Comparison of ENCODE assay signal across 8 cellular contexts in the genomic region with DNA sequence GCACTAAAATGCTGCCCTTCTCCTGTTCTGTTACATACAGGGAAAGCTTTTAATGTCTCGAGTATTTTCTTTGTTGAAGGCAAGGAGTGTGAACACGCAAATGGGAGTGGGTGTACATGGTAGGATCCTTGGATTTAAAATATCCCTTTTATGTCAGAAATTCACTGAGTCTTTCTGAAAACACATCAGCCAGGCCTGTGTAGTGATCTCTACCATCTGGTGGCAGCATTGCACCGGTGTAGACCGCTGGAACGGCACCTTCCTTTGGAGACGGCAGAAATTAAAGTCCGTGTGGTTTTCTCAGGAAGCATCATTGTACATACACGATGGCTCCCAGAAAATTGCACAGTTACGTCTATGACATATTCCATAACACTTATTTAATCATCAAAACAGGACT.
DNase-seq lines count a peak whose midpoint lies in the region; ATAC-seq, FAIRE-seq and TF ChIP-seq lines count a peak whose summit lies in the region.

No MANE protein-coding gene starts in this region.

- WGBS in sigmoid colon, 2 donors = 7 to 11% methylated on average over 9 of the region's 9 CpGs

- no peak for TF ChIP-seq POLR2A in sigmoid colon (IDR thresholded peaks at IDR 0.05)

- H2AFZ ChIP-seq in GM23338 = no peak overlapping the region

- H3K9me2 ChIP-seq in GM23338 (ENCODE audit: insufficient read depth) = no peaks in the 10 kb centered on the region

- H4K20me1 ChIP-seq in GM23338 (replicated peaks; ENCODE audit: insufficient read depth) = no peaks in the 10 kb centered on the region

- no peak overlapping the region for H3K4me2 ChIP-seq in GM23338

- H3K9me3 ChIP-seq in A673 (ENCODE audit: low read depth, low read length, poor library complexity, severe bottlenecking) = no peaks in the 10 kb centered on the region
- no peaks in the 10 kb centered on the region for H3K9me3 ChIP-seq in MG63
- H3K9me3 ChIP-seq in sigmoid colon = no peaks in the 10 kb centered on the region

- DNase-seq in A673 (ENCODE audit: low spot score) = peak; percentile 3
- peak; percentile 29 for DNase-seq in GM23338 (ENCODE audit: low spot score)
- peak; percentile 30 for DNase-seq in NCI-H460 (ENCODE audit: extremely low read depth, low read depth)
- DNase-seq in epithelial cell of esophagus (ENCODE audit: low read depth) = peak; percentile 24
- peak; percentile 58 for DNase-seq in superior temporal gyrus (ENCODE audit: extremely low spot score)
- DNase-seq in HTR-8/SVneo (ENCODE audit: insufficient read length, low spot score) = no peak
- DNase-seq in MG63 = no peak
- DNase-seq in sigmoid colon = no peak

- H3K4me1 Mint-ChIP-seq in GM23338 = peaks cover 24% of the 10 kb centered on the region

- peaks cover 52% of the 10 kb centered on the region for H3K9me3 Mint-ChIP-seq in GM23338

- H3K27ac ChIP-seq in A673 (ENCODE audit: low read depth, low read length, poor library complexity, severe bottlenecking) (no peak overlapping the region), GM23338 (ENCODE audit: low read depth) (no peak overlapping the region), sigmoid colon (no peak overlapping the region)

- peak; percentile 32; the same call in 1 of the 2 replicates for TF ChIP-seq CTCF in A673 (conservative IDR thresholded peaks at IDR 0.05; ENCODE audit: low read depth, low read length)
- TF ChIP-seq CTCF in GM23338 (conservative IDR thresholded peaks at IDR 0.05; ENCODE audit: low read depth in 2 of 2) = peak; percentile 44 to 59
- TF ChIP-seq CTCF in epithelial cell of esophagus (IDR thresholded peaks at IDR 0.05; ENCODE audit: insufficient read depth, low read depth, low read length, missing control alignments) = peak; percentile 37
- TF ChIP-seq CTCF in sigmoid colon (IDR thresholded peaks at IDR 0.05) = no peak

- H3K27ac Mint-ChIP-seq in GM23338 = peak overlapping the region; percentile 75; the same call in 1 of the 2 replicates

- H3K79me2 ChIP-seq in GM23338 (replicated peaks; ENCODE audit: insufficient read depth) = no peaks in the 10 kb centered on the region

- H3K4me3 ChIP-seq in A673 (ENCODE audit: low read depth, low read length, poor library complexity, severe bottlenecking) (no peak overlapping the region), GM23338 (no peak overlapping the region), epithelial cell of esophagus (ENCODE audit: low read length) (no peak overlapping the region), MG63 (no peak overlapping the region), sigmoid colon (no peak overlapping the region)

- BruUV-seq in A673 (replicated peaks; lab: Mats Ljungman, UMichigan) = no TSS peak

- TF ChIP-seq EP300 in sigmoid colon (IDR thresholded peaks at IDR 0.05) = no peak

- no peaks in the 10 kb centered on the region for H3K27me3 ChIP-seq in A673 (replicated peaks; ENCODE audit: insufficient read depth, low read depth, low read length, poor library complexity)
- no peaks in the 10 kb centered on the region for H3K27me3 ChIP-seq in GM23338 (ENCODE audit: insufficient read depth)
- H3K27me3 ChIP-seq in MG63 = no peaks in the 10 kb centered on the region
- peaks cover 0 to 27% (median 0%) of the 10 kb centered on the region in 3 donors for H3K27me3 ChIP-seq in sigmoid colon

- CTCF ChIA-PET in A673 (lab: Charles Lee) = no interaction called here

- no peak overlapping the region for H3K4me3 Mint-ChIP-seq in GM23338

- H3K4me1 ChIP-seq in A673 (ENCODE audit: insufficient read depth, low read length, poor library complexity, severe bottlenecking) (no peaks in the 10 kb centered on the region), GM23338 (ENCODE audit: insufficient read depth) (peaks cover 8% of the 10 kb centered on the region; the same call in 1 of the 2 replicates), sigmoid colon (no peaks in the 10 kb centered on the region)

- 0 out of 2 replicates have a peak, but pooled peaks cover 6% of the 10 kb centered on the region for H3F3A ChIP-seq in GM23338 (replicated peaks; ENCODE audit: low read depth)

- FAIRE-seq in HTR-8/SVneo (lab: Jason Lieb, UNC) = no peak

- POLR2A ChIA-PET in A673 (lab: Charles Lee; ENCODE audit: low non-redundant PET) = no interaction called here

- H3K36me3 ChIP-seq in A673 (ENCODE audit: insufficient read depth, low read length, poor library complexity, severe bottlenecking) = no peaks in the 10 kb centered on the region
- H3K36me3 ChIP-seq in GM23338 (ENCODE audit: insufficient read depth) = 0 out of 2 replicates have a peak, but pooled peaks cover 2% of the 10 kb centered on the region
- H3K36me3 ChIP-seq in MG63 = no peaks in the 10 kb centered on the region
- no peaks in the 10 kb centered on the region for H3K36me3 ChIP-seq in sigmoid colon

- peaks cover 18% of the 10 kb centered on the region; the same call in 2 of the 3 replicates for H3K36me3 Mint-ChIP-seq in GM23338 (ENCODE audit: low read depth)

- H3K27me3 Mint-ChIP-seq in GM23338 (ENCODE audit: insufficient read depth, low read depth, poor library complexity) = peaks cover 4% of the 10 kb centered on the region

- ATAC-seq in GM23338 = peak; percentile 84

- intact Hi-C loops in A673 (cut with micrococcal nuclease; ENCODE audit: unreplicated experiment) = no loop called here
- intact Hi-C loops in sigmoid colon (cut with DNase I) = no loop called here

TF ChIP-seq in GM23338, 12 proteins besides CTCF, POLR2A, EP300 and RAD21 (continues in another document):
- TF ChIP-seq STAT1 (IDR thresholded peaks at IDR 0.05; ENCODE audit: unreplicated experiment) = no peak
- TF ChIP-seq EZH2phosphoT487 (IDR thresholded peaks at IDR 0.05; ENCODE audit: unreplicated experiment) = no peak
- no peak for TF ChIP-seq CREB1 (CRISPR knock-in tag; IDR thresholded peaks at IDR 0.05; ENCODE audit: low read depth)
- TF ChIP-seq ZNF114 (CRISPR knock-in tag; IDR thresholded peaks at IDR 0.05) = no peak
- TF ChIP-seq ZNF331 (CRISPR knock-in tag; IDR thresholded peaks at IDR 0.05; ENCODE audit: low read depth) = no peak
- no peak for TF ChIP-seq POLR2AphosphoS5 (IDR thresholded peaks at IDR 0.05; ENCODE audit: low read depth)
- no peak for TF ChIP-seq JUNB (IDR thresholded peaks at IDR 0.05; ENCODE audit: unreplicated experiment)
- TF ChIP-seq ETS1 (IDR thresholded peaks at IDR 0.05) = no peak

Comparison
In these comparisons a context has a peak if more than half of its experiments do, and no peak if none do; other contexts are left out.
1. DNase-seq: peak in A673 (single experiment), GM23338 (single experiment), NCI-H460 (single experiment), epithelial cell of esophagus (single experiment) and superior temporal gyrus (single experiment); none in HTR-8/SVneo (single experiment), MG63 (single experiment) and sigmoid colon (single experiment).
2. CTCF ChIP-seq: peak in A673 (single experiment), GM23338 (2 of 2) and epithelial cell of esophagus (single experiment); none in sigmoid colon (0 of 4).